Comparison of ENCODE assay signal across 8 cellular contexts in the genomic region with DNA sequence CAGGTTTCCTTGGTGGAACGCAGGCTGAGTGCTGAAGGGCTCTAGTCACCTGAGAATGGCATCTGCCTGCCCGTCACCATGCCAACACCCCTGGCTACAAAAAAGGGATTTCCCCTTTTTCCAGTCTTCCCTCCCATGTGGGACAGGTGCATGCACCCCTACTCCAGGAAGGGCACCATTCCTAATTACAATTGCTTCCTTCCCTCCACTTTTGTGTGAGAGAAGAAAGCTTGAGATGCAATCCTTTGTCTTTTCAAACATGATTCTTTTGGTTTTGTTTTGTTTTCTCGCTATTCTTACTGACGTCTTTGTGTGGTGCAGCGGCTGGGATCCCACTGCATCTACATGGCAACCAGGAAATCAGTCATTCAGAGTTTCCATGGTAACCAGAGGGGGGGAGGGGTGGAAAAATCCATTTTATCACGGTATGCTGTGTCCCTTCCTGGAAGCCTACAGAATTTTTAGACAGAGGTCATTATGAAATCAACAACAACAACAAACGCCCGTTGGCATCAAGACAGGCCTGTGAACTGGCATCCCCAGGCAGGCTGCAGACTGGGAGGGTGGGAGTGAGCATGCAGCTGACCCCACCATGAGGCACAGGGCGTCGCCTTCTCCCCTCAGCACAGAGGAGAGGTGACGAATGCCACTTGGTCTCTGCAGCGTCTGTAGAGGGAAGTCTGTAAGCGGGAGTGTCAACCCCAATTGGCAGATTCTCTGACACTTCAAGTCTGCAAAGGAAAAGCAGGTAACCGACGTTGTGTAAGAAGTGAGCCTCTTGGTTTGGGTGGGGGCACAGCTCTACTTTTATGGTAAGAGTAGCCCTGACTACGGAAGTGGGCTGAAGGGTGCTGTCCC. TPM values are rescaled to one million over a fixed set of nuclear protein-coding genes. Genes with fewer than 3 reads are reported as not detected.
DNase-seq lines count a peak whose midpoint lies in the region; ATAC-seq, FAIRE-seq and TF ChIP-seq lines count a peak whose summit lies in the region.

No MANE protein-coding gene starts in this region.

- no peaks in the 10 kb centered on the region for H3K9me2 ChIP-seq in Karpas-422 (replicated peaks; ENCODE audit: insufficient read depth, low read length)

- H3K4me1 ChIP-seq in DND-41 (ENCODE audit: insufficient read depth, low read length), result peaks cover 41% of the 10 kb centered on the region
- H3K4me1 ChIP-seq in Karpas-422 (ENCODE audit: low read length), result peaks cover 62% of the 10 kb centered on the region
- peaks cover 9% of the 10 kb centered on the region for H3K4me1 ChIP-seq in astrocyte (ENCODE audit: insufficient read depth, low read length)

- H3K4me1 Mint-ChIP-seq in T-helper 2 cell treated with Interferon-gamma antibody and Interleukin-4, amounts not matched to agents 5 μg/mL and 100 μg/mL, for 36 hours (ENCODE audit: low read depth), result peaks cover 63% of the 10 kb centered on the region
- H3K4me1 Mint-ChIP-seq in astrocyte (ENCODE audit: low read depth, unreplicated experiment), result peaks cover 15% of the 10 kb centered on the region

- H4K20me1 ChIP-seq in DND-41 (ENCODE audit: insufficient read depth, low read length) (no peaks in the 10 kb centered on the region), Karpas-422 (ENCODE audit: insufficient read depth, low read depth, low read length) (no peaks in the 10 kb centered on the region), astrocyte (ENCODE audit: insufficient read depth, low read length) (no peaks in the 10 kb centered on the region)

- TF ChIP-seq POLR2A in H54 (IDR thresholded peaks at IDR 0.05; ENCODE audit: low read depth, low read length), result no peak

- DNase-seq in DND-41 (peak; percentile 92), Karpas-422 (peak; percentile 97), astrocyte (ENCODE audit: low read depth) (peak; percentile 42), inferior parietal cortex (ENCODE audit: extremely low spot score) (peak; percentile 41), H54 (ENCODE audit: insufficient read length, low spot score) (no peak)
- peak; percentile 85 for DNase-seq in T-helper 2 cell treated with Interferon-gamma antibody and Interleukin-4, amounts not matched to agents 5 μg/mL and 100 μg/mL, for 36 hours (ENCODE audit: low spot score)
- peak; percentile 62 for DNase-seq in stimulated activated CD4-positive, alpha-beta T cell treated with anti-CD3 and anti-CD28 coated beads, Interleukin-12 subunit alpha, Interleukin-12 subunit beta, amount 100 ng/mL, for 4 hours

- H3K4me2 ChIP-seq in DND-41 (ENCODE audit: insufficient read depth, low read length) (peak overlapping the region; percentile 96), Karpas-422 (ENCODE audit: low read depth, low read length, poor library complexity, severe bottlenecking) (peak overlapping the region; percentile 85), astrocyte (ENCODE audit: low read length) (peak overlapping the region; percentile 77)

- H3K36me3 ChIP-seq in DND-41 (ENCODE audit: insufficient read depth, low read length) (no peaks in the 10 kb centered on the region), Karpas-422 (ENCODE audit: insufficient read depth, low read length) (no peaks in the 10 kb centered on the region), astrocyte (ENCODE audit: insufficient read depth, low read length) (no peaks in the 10 kb centered on the region)

- H3K27ac ChIP-seq in DND-41 (ENCODE audit: low read length) (peak overlapping the region; percentile 86), Karpas-422 (ENCODE audit: low read length) (peak overlapping the region; percentile 93), astrocyte (ENCODE audit: low read depth, low read length) (no peak overlapping the region)

- H3K9me3 ChIP-seq in DND-41 (ENCODE audit: insufficient read depth, low read length, severe bottlenecking) (no peaks in the 10 kb centered on the region), Karpas-422 (ENCODE audit: low read length) (no peaks in the 10 kb centered on the region), astrocyte (ENCODE audit: insufficient read depth, low read depth, low read length) (no peaks in the 10 kb centered on the region)

- FAIRE-seq in astrocyte (lab: Jason Lieb, UNC) (no peak), H54 (lab: Jason Lieb, UNC) (no peak)

- ATAC-seq in DND-41 (ENCODE audit: insufficient read depth, low read depth), result peak; percentile 89
- peak; percentile 74 for ATAC-seq in GM21515 (IDR thresholded peaks at IDR 0.05; ENCODE audit: unreplicated experiment)

- H3K4me3 Mint-ChIP-seq in T-helper 2 cell treated with Interferon-gamma antibody and Interleukin-4, amounts not matched to agents 5 μg/mL and 100 μg/mL, for 36 hours, result peak overlapping the region; percentile 85
- peak overlapping the region; percentile 7 for H3K4me3 Mint-ChIP-seq in astrocyte (ENCODE audit: unreplicated experiment)

- H3K27me3 ChIP-seq in DND-41 (ENCODE audit: insufficient read depth, low read length, poor library complexity) (no peaks in the 10 kb centered on the region), Karpas-422 (ENCODE audit: low read length) (no peaks in the 10 kb centered on the region), astrocyte (ENCODE audit: insufficient read depth, low read length) (no peaks in the 10 kb centered on the region)

- peaks cover 20% of the 10 kb centered on the region for H3K36me3 Mint-ChIP-seq in T-helper 2 cell treated with Interferon-gamma antibody and Interleukin-4, amounts not matched to agents 5 μg/mL and 100 μg/mL, for 36 hours (ENCODE audit: low read depth)
- H3K36me3 Mint-ChIP-seq in astrocyte (ENCODE audit: low read depth, unreplicated experiment), result no peaks in the 10 kb centered on the region

- H3K79me2 ChIP-seq in DND-41 (ENCODE audit: insufficient read depth, low read length), result no peaks in the 10 kb centered on the region
- H3K79me2 ChIP-seq in Karpas-422 (ENCODE audit: low read length), result no peaks in the 10 kb centered on the region
- no peaks in the 10 kb centered on the region for H3K79me2 ChIP-seq in astrocyte (ENCODE audit: insufficient read depth, low read length)

- peak overlapping the region; percentile 99 for H3K27ac Mint-ChIP-seq in T-helper 2 cell treated with Interferon-gamma antibody and Interleukin-4, amounts not matched to agents 5 μg/mL and 100 μg/mL, for 36 hours
- peak overlapping the region; percentile 59 for H3K27ac Mint-ChIP-seq in astrocyte (ENCODE audit: unreplicated experiment)

- peak overlapping the region; percentile 21 to 72 for H3K4me3 ChIP-seq in DND-41 (ENCODE audit: low read depth in 1 of 2, low read length in 2 of 2)
- peak overlapping the region; percentile 63 for H3K4me3 ChIP-seq in Karpas-422 (ENCODE audit: low read length)
- no peak overlapping the region for H3K4me3 ChIP-seq in astrocyte (ENCODE audit: insufficient read depth, low read depth, low read length)

- TF ChIP-seq CTCF in DND-41 (IDR thresholded peaks at IDR 0.05; ENCODE audit: borderline replicate concordance, extremely low read depth, low read length, poor library complexity, severe bottlenecking) (peak; percentile 33), astrocyte (IDR thresholded peaks at IDR 0.05; ENCODE audit: insufficient read depth, low read depth, low read length) (no peak)

- H3K27me3 Mint-ChIP-seq in T-helper 2 cell treated with Interferon-gamma antibody and Interleukin-4, amounts not matched to agents 5 μg/mL and 100 μg/mL, for 36 hours (ENCODE audit: low read depth), result no peaks in the 10 kb centered on the region
- no peaks in the 10 kb centered on the region for H3K27me3 Mint-ChIP-seq in astrocyte (ENCODE audit: low read depth, unreplicated experiment)

- H3K9ac ChIP-seq in DND-41 (ENCODE audit: low read depth, low read length) (peak overlapping the region; percentile 56), Karpas-422 (ENCODE audit: low read length) (peak overlapping the region; percentile 71), astrocyte (ENCODE audit: low read length) (peak overlapping the region; percentile 49)

- peaks cover 19% of the 10 kb centered on the region for H3K9me3 Mint-ChIP-seq in T-helper 2 cell treated with Interferon-gamma antibody and Interleukin-4, amounts not matched to agents 5 μg/mL and 100 μg/mL, for 36 hours
- H3K9me3 Mint-ChIP-seq in astrocyte (ENCODE audit: unreplicated experiment), result peaks cover 5% of the 10 kb centered on the region

- H2AFZ ChIP-seq in DND-41 (ENCODE audit: low read depth, low read length) (peak overlapping the region; percentile 89), Karpas-422 (ENCODE audit: low read length) (peak overlapping the region; percentile 88), astrocyte (ENCODE audit: low read depth, low read length) (peak overlapping the region; percentile 74)

RNA-seq across cellular contexts. Expression of a gene that starts 13.6 kb away (rescaled TPM):
- 212 and 351 TPM in 2 replicates for total RNA-seq in Karpas-422 (2014; rRNA removed; shearing (Covaris generic); ENCODE audit: low replicate concordance)
- 7.3 and 8.1 TPM in 2 replicates for total RNA-seq in astrocyte

Comparison
In these comparisons a context has a peak if more than half of its experiments do, and no peak if none do; other contexts are left out.
1. RNA of a gene that starts 13.6 kb away (total RNA-seq): 212 to 351 TPM in Karpas-422; 7.3 to 8.1 TPM in astrocyte; every median in the first group is over 10 times any median in the second.
2. Peak in every context shown above with its lines, with median percentiles within 50 percentile points of each other: H2AFZ ChIP-seq, H3K4me2 ChIP-seq and H3K9ac ChIP-seq.